ENCODE assay signal across 8 cellular contexts in genomic region chr3:169966951-169967915, GRCh38. TPM values are rescaled to one million over a fixed set of nuclear protein-coding genes. Genes with fewer than 3 reads are reported as not detected.
DNase-seq lines count a peak whose midpoint lies in the region; ATAC-seq and TF ChIP-seq lines count a peak whose summit lies in the region.

No MANE protein-coding gene starts in this region.

- peaks cover 31% of the 10 kb centered on the region for H3K4me1 Mint-ChIP-seq in nephron

- peaks cover 7% of the 10 kb centered on the region for H3K9me3 Mint-ChIP-seq in nephron

- no peaks in the 10 kb centered on the region for H3K27me3 Mint-ChIP-seq in nephron (ENCODE audit: low read depth)

- no peak for TF ChIP-seq POLR2A in tibial nerve (IDR thresholded peaks at IDR 0.05)

- H3K27me3 ChIP-seq in NT2/D1 (ENCODE audit: insufficient read depth, insufficient read length) (no peaks in the 10 kb centered on the region), tibial nerve (no peaks in the 10 kb centered on the region)

- WGBS in tibial nerve, 2 donors, result 3% methylated on average over 43 to 44 of the region's 44 CpGs

- H3K27ac ChIP-seq in C4-2B (peak overlapping the region; percentile 85), tibial nerve (peak overlapping the region; percentile 94 to 100 (median 97))

- H3K36me3 ChIP-seq in NT2/D1 (ENCODE audit: insufficient read depth, insufficient read length, low read length) (peaks cover 26% of the 10 kb centered on the region), tibial nerve (no peaks in the 10 kb centered on the region)

- peak overlapping the region; percentile 90 to 99 (median 92) for H3K4me3 Mint-ChIP-seq in nephron

- TF ChIP-seq CTCF in C4-2B (conservative IDR thresholded peaks at IDR 0.05) (no peak), nephron (IDR thresholded peaks at IDR 0.05; ENCODE audit: unreplicated experiment in 3 of 3) (no peak), tibial nerve (IDR thresholded peaks at IDR 0.05) (no peak)

- ATAC-seq in GM19328 (IDR thresholded peaks at IDR 0.05; ENCODE audit: unreplicated experiment), result peak; percentile 31
- ATAC-seq in HG03378 (IDR thresholded peaks at IDR 0.05; ENCODE audit: unreplicated experiment), result peak; percentile 28

- TF ChIP-seq EP300 in tibial nerve (IDR thresholded peaks at IDR 0.05), result peak in 1 of 2 donors; percentile 19

- no peaks in the 10 kb centered on the region for H3K4me1 ChIP-seq in NT2/D1 (ENCODE audit: insufficient read depth, insufficient read length)
- H3K4me1 ChIP-seq in tibial nerve, result peaks cover 0 to 51% (median 12%) of the 10 kb centered on the region in 4 donors

- DNase-seq in NT2/D1 (ENCODE audit: low read depth, low spot score), result peak; percentile 36
- DNase-seq in activated gamma-delta T cell treated with Interleukin-2 at 50 U/mL for 16 hours, result peak; percentile 20
- DNase-seq in fibroblast of the conjunctiva (ENCODE audit: low read depth), result peak; percentile 12
- peak in 1 of 2 donors; percentile 23 for DNase-seq in tibial nerve (ENCODE audit: low spot score in 2 of 2)

- H3K9ac ChIP-seq in NT2/D1 (ENCODE audit: insufficient read length, low read depth), result peak overlapping the region; percentile 87

- H3K4me3 ChIP-seq in NT2/D1 (ENCODE audit: insufficient read length, low read depth), result peak overlapping the region; percentile 88
- H3K4me3 ChIP-seq in tibial nerve, result peak overlapping the region; percentile 74 to 99 (median 88)

- peaks cover 9% of the 10 kb centered on the region for H3K36me3 Mint-ChIP-seq in nephron (ENCODE audit: low read depth)

- H3K27ac Mint-ChIP-seq in nephron, result peak overlapping the region; percentile 97 to 99 (median 99)

- H3K9me3 ChIP-seq in NT2/D1 (ENCODE audit: insufficient read depth, low read length) (no peaks in the 10 kb centered on the region), tibial nerve (no peaks in the 10 kb centered on the region)

RNA-seq across cellular contexts. Expression of gene SEC62, which starts 0.6 kb away (rescaled TPM):
- total RNA-seq in tibial nerve, result 10 to 100 TPM; 36.0 to 53.3 (median 45.7) TPM

RNA-seq across cellular contexts. Expression of gene SAMD7, which starts 55.9 kb away (rescaled TPM):
- total RNA-seq in tibial nerve, result not detected
